ENCODE assay signal across 16 cellular contexts in the genomic region with DNA sequence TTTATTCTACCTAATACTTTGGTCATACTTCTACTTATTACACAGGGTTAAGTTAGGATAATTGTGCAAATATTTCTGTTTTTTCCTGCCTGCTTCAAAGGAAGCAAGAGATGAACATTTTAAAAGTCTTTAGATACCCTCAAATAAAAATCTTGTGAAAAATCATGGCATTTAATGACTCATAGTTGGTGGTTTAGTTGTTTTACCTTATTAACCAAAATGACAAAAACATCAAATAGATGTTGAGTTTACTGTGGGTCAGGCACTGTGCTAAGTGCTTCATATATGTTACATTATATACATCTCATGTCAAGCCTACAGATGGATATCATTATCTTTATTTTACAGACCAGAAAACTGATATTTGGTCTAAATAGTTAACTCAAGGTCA. TPM values are rescaled to one million over a fixed set of nuclear protein-coding genes. Genes with fewer than 3 reads are reported as not detected.
DNase-seq lines count a peak whose midpoint lies in the region; ATAC-seq, FAIRE-seq and TF ChIP-seq lines count a peak whose summit lies in the region.
"Had no signal": no experiment of that assay in that cellular context is flagged by ENCODE, and none has a peak within 500 bp of the region (broad histone marks: within the 10 kb centered on the region; RNA-seq: fewer than 3 reads in every experiment).

No MANE protein-coding gene starts in this region.

- no peaks in the 10 kb centered on the region for H3K36me3 Mint-ChIP-seq in osteocyte (ENCODE audit: unreplicated experiment)
- no peaks in the 10 kb centered on the region for H3K36me3 Mint-ChIP-seq in activated CD8-positive, alpha-beta memory T cell treated with anti-CD3 and anti-CD28 coated beads, Interleukin-2, amount 10 ng/mL, durations not matched to agents 7 days and 5 days
- H3K36me3 Mint-ChIP-seq: T-cell had no signal

- peaks cover 53% of the 10 kb centered on the region for H3K4me1 Mint-ChIP-seq in osteocyte (ENCODE audit: unreplicated experiment)
- H3K4me1 Mint-ChIP-seq in activated CD8-positive, alpha-beta memory T cell treated with anti-CD3 and anti-CD28 coated beads, Interleukin-2, amount 10 ng/mL, durations not matched to agents 7 days and 5 days = no peaks in the 10 kb centered on the region
- H3K4me1 Mint-ChIP-seq: T-cell had no signal

- intact Hi-C loops in endothelial cell of umbilical vein (cut with micrococcal nuclease) = loop anchor here (2.0 to 10.0 kb wide), 5 partner anchors 55 to 661 kb away; a partner anchor contains a TSS

- H3K4me3 Mint-ChIP-seq in osteocyte (ENCODE audit: unreplicated experiment) = no peak overlapping the region
- H3K4me3 Mint-ChIP-seq in activated CD8-positive, alpha-beta memory T cell treated with anti-CD3 and anti-CD28 coated beads, Interleukin-2, amount 10 ng/mL, durations not matched to agents 7 days and 5 days = no peak overlapping the region
- H3K4me3 Mint-ChIP-seq: T-cell had no signal

- no peak overlapping the region for H3K4me3 ChIP-seq in A549
- H3K4me3 ChIP-seq in endothelial cell of umbilical vein (replicated peaks in 1 of 3; ENCODE audit: insufficient read depth in 1 of 3, low read depth in 1 of 3, low read length in 3 of 3) = no peak overlapping the region
- H3K4me3 ChIP-seq: left lung had no signal

- H3K4me2 ChIP-seq in A549 (peak overlapping the region; percentile 44), endothelial cell of umbilical vein (ENCODE audit: insufficient read depth, low read length) (peak overlapping the region; percentile 20)

- no peaks in the 10 kb centered on the region for H3K27me3 Mint-ChIP-seq in osteocyte (ENCODE audit: unreplicated experiment)
- peaks cover 10% of the 10 kb centered on the region for H3K27me3 Mint-ChIP-seq in activated CD8-positive, alpha-beta memory T cell treated with anti-CD3 and anti-CD28 coated beads, Interleukin-2, amount 10 ng/mL, durations not matched to agents 7 days and 5 days

- DNase-seq in A549 (ENCODE audit: low read depth in 1 of 2, low spot score in 1 of 2) (no peak), NCI-H226 (peak; percentile 28), endothelial cell of umbilical vein (ENCODE audit: low read depth, low spot score) (no peak), osteocyte (ENCODE audit: extremely low spot score, unreplicated experiment) (no peak), SK-N-DZ (ENCODE audit: low spot score) (no peak), SKM-1 treated with dmso at 0.1 percent for 144 hours (lab: John Stamatoyannopoulos, UW; ENCODE audit: unreplicated experiment) (no peak)
- no peak for DNase-seq in activated CD8-positive, alpha-beta memory T cell treated with anti-CD3 and anti-CD28 coated beads, Interleukin-2, amount 10 ng/mL, durations not matched to agents 7 days and 5 days
- DNase-seq: activated CD4-positive, alpha-beta T cell treated with anti-CD3 and anti-CD28 coated beads, Interleukin-2, amount 50 U/mL, for 1 hour; activated naive CD4-positive, alpha-beta T cell; activated T-cell treated with anti-CD3 and anti-CD28 coated beads for 4 hours; NCI-H1436; stimulated activated CD8-positive, alpha-beta memory T cell treated with anti-CD3 and anti-CD28 coated beads, Interleukin-4, amount 100 ng/mL, for 48 hours; T-cell had no signal

- CTCF ChIA-PET in A549 (lab: Yijun Ruan, JAX) = interaction anchor here (1.2 kb wide), 1 partner anchor 13 kb away, joined by 3 read pairs; no protein-coding TSS in a partner anchor
- CTCF ChIA-PET in endothelial cell of umbilical vein (lab: Charles Lee) = interaction anchor here (0.8 to 1.2 kb wide), 2 partner anchors 9 to 12 kb away, joined by 3 to 5 read pairs; no protein-coding TSS in a partner anchor
- CTCF ChIA-PET in activated CD8-positive, alpha-beta memory T cell treated with anti-CD3 and anti-CD28 coated beads, Interleukin-2, amount 10 ng/mL, durations not matched to agents 7 days and 5 days (lab: Charles Lee) = no interaction called here

- H3K27ac ChIP-seq in A549 (peak overlapping the region; percentile 26 to 65; a peak in 3 of 6 replicates), endothelial cell of umbilical vein (ENCODE audit: insufficient read depth, low read depth, low read length) (no peak overlapping the region)
- H3K27ac ChIP-seq: C4-2B had no signal

- no peak overlapping the region for H3K9ac ChIP-seq in endothelial cell of umbilical vein (replicated peaks; ENCODE audit: extremely low read depth, insufficient read depth, low read length)

- FAIRE-seq in A549 (lab: Jason Lieb, UNC) (peak; percentile 7), endothelial cell of umbilical vein (lab: Jason Lieb, UNC) (no peak)

- TF ChIP-seq POLR2A in A549 (IDR thresholded peaks at IDR 0.05; ENCODE audit: low read length) (no peak), endothelial cell of umbilical vein (IDR thresholded peaks at IDR 0.05; ENCODE audit: low read depth, low read length) (no peak)

- H3K4me1 ChIP-seq in A549 (peaks cover 31% of the 10 kb centered on the region; the same call in 2 of the 3 replicates), endothelial cell of umbilical vein (ENCODE audit: control insufficient read depth, extremely low read depth, insufficient read depth, low read length) (peaks cover 47% of the 10 kb centered on the region)

- peak overlapping the region; percentile 91 for H3K27ac Mint-ChIP-seq in osteocyte (ENCODE audit: unreplicated experiment)
- H3K27ac Mint-ChIP-seq in activated CD8-positive, alpha-beta memory T cell treated with anti-CD3 and anti-CD28 coated beads, Interleukin-2, amount 10 ng/mL, durations not matched to agents 7 days and 5 days = no peak overlapping the region
- H3K27ac Mint-ChIP-seq: T-cell had no signal

- H3K79me2 ChIP-seq in endothelial cell of umbilical vein (ENCODE audit: control insufficient read depth, insufficient read depth, low read length) = no peaks in the 10 kb centered on the region

- no peak for TF ChIP-seq EP300 in A549 (IDR thresholded peaks at IDR 0.05)

- no peaks in the 10 kb centered on the region for H3K9me1 ChIP-seq in endothelial cell of umbilical vein (replicated peaks; ENCODE audit: control insufficient read depth, extremely low read depth, insufficient read depth, low read length)

- POLR2A ChIA-PET in A549 (lab: Yijun Ruan, JAX) (no interaction called here), endothelial cell of umbilical vein (lab: Charles Lee) (no interaction called here)

- H2AFZ ChIP-seq in endothelial cell of umbilical vein (ENCODE audit: low read depth, low read length) = peak overlapping the region; percentile 97

- no peak for TF ChIP-seq CTCF in A549 (IDR thresholded peaks at IDR 0.05)
- no peak for TF ChIP-seq CTCF in endothelial cell of umbilical vein (IDR thresholded peaks at IDR 0.05; ENCODE audit: extremely low read depth in 1 of 2, insufficient read depth in 1 of 2, low read depth in 1 of 2, low read length in 2 of 2)
- TF ChIP-seq CTCF in osteocyte (IDR thresholded peaks at IDR 0.05) = no peak

- no peaks in the 10 kb centered on the region for H4K20me1 ChIP-seq in endothelial cell of umbilical vein (replicated peaks; ENCODE audit: control insufficient read depth, extremely low read depth, insufficient read depth, low read length)

- dilution Hi-C loops in endothelial cell of umbilical vein (cut with MboI; ENCODE audit: extremely low pct_ligation_motif_present, low sequenced_read_pairs) = loop anchor here (25.0 kb wide), 1 partner anchor 96 kb away; a partner anchor contains a TSS

- H3K9me3 ChIP-seq in A549 (no peaks in the 10 kb centered on the region), endothelial cell of umbilical vein (replicated peaks; ENCODE audit: control insufficient read depth, insufficient read depth, low read length) (no peaks in the 10 kb centered on the region)
- H3K9me3 ChIP-seq: left lung had no signal

- peaks cover 3% of the 10 kb centered on the region for H3K9me3 Mint-ChIP-seq in osteocyte (ENCODE audit: unreplicated experiment)
- H3K9me3 Mint-ChIP-seq in activated CD8-positive, alpha-beta memory T cell treated with anti-CD3 and anti-CD28 coated beads, Interleukin-2, amount 10 ng/mL, durations not matched to agents 7 days and 5 days (ENCODE audit: low read depth) = no peaks in the 10 kb centered on the region
- H3K9me3 Mint-ChIP-seq: T-cell had no signal

- no peak for TF ChIP-seq RAD21 in A549 (conservative IDR thresholded peaks at IDR 0.05 in 1 of 2, IDR thresholded peaks at IDR 0.05 in 1 of 2)

- H3K27me3 ChIP-seq in endothelial cell of umbilical vein (ENCODE audit: control insufficient read depth in 2 of 2, insufficient read depth in 2 of 2, low read length in 2 of 2) = no peaks in the 10 kb centered on the region
- H3K27me3 ChIP-seq: left lung had no signal

- ATAC-seq in A549 = no peak
- no peak for ATAC-seq in activated CD4-positive, CD25-positive, alpha-beta regulatory T cell treated with anti-CD3 and anti-CD28 coated beads, Interleukin-2, amount 50 U/mL, for 24 hours
- ATAC-seq in activated CD8-positive, alpha-beta memory T cell treated with anti-CD3 and anti-CD28 coated beads, Interleukin-2, amount 10 ng/mL, durations not matched to agents 7 days and 5 days = no peak
- ATAC-seq: T-cell had no signal

- BruUV-seq in endothelial cell of umbilical vein (replicated peaks; lab: Mats Ljungman, UMichigan) = no TSS peak

- no peaks in the 10 kb centered on the region for H3K36me3 ChIP-seq in endothelial cell of umbilical vein (ENCODE audit: control insufficient read depth in 2 of 2, extremely low read depth in 1 of 2, insufficient read depth in 2 of 2, low read length in 2 of 2)
- H3K36me3 ChIP-seq: left lung had no signal

TF ChIP-seq in A549, 52 proteins besides CTCF, POLR2A, EP300 and RAD21 (continues in another document):
- no peak for TF ChIP-seq TP53 (CRISPR knock-in tag; IDR thresholded peaks at IDR 0.05)

RNA-seq across cellular contexts. Expression of a gene that starts 54.4 kb away (rescaled TPM):
- polyA plus RNA-seq in A549 (2011; rRNA removed) (0.30 and 0.50 TPM in 2 replicates), A549 (2017; fragmentation: RNase III; extraction: RNeasy Plus Mini Kit Qiagen cat#74134 plus additional on column Dnase treatment) (0.15 to 0.32 TPM (median 0.26 TPM) in 3 replicates), endothelial cell of umbilical vein (0.03 TPM in 2 replicates)
- 0.06 and 0.11 TPM in 2 replicates for polyA plus RNA-seq in A549 (2012; cell fraction: cytosol; rRNA removed)
- 0.24 and 0.36 TPM in 2 replicates for polyA plus RNA-seq in A549 (2012; cell fraction: nucleus; rRNA removed)
- 0.54 and 1.1 TPM in 2 replicates for polyA minus RNA-seq in A549 (2011; rRNA and poly(A)+ RNA removed)
- total RNA-seq in endothelial cell of umbilical vein (0.16 TPM in 1 of 2 replicates, not detected in the other), osteocyte (not detected in 2 replicates)
- 0.03 and 0.04 TPM in 2 replicates for polyA plus RNA-seq in endothelial cell of umbilical vein (2011; cell fraction: cytosol; rRNA removed)
- polyA plus RNA-seq in endothelial cell of umbilical vein (2011; cell fraction: nucleus; rRNA removed) = 0.24 and 0.38 TPM in 2 replicates
- not detected in 2 replicates for polyA plus RNA-seq in endothelial cell of umbilical vein (2012)
- polyA minus RNA-seq in endothelial cell of umbilical vein = not detected in 2 replicates
- polyA minus RNA-seq in endothelial cell of umbilical vein (2011; cell fraction: cytosol; rRNA and poly(A)+ RNA removed) = not detected
- 0.29 and 0.63 TPM in 2 replicates for polyA minus RNA-seq in endothelial cell of umbilical vein (2011; cell fraction: nucleus; rRNA and poly(A)+ RNA removed)
- not detected in 2 replicates for polyA plus RNA-seq in SK-N-DZ (2014; cell fraction: cytosol; rRNA removed)
- 0.14 TPM in 1 of 2 replicates, not detected in the other for polyA plus RNA-seq in SK-N-DZ (2014; cell fraction: nucleus; rRNA removed)
- total RNA-seq in activated CD8-positive, alpha-beta memory T cell treated with anti-CD3 and anti-CD28 coated beads, Interleukin-2, amount 10 ng/mL, durations not matched to agents 7 days and 5 days = under 1 TPM in 1 of 2 experiments, not detected in 1; 0.35 TPM
